In the genomic region with DNA sequence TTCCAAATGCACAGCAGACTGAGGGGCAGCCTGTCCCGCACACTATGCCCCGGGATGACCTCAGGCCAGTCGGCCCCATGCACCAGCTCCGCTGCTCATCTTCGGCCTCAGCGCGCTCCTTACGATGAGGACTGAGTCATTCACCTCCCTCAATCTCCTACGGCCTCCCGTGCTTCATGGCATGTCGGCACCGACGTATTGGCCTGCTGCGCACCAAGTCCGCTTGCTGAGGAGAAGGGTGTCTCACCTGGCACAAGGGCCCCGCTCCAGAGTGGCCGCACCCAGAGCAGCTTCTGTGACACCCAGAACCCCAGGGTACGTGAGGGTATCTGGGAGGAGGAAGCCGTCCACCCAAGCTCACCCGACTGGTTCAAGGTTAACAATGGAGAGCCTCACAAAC, we compare ENCODE assay signal across 21 cellular contexts.
"Had no signal": no experiment of that assay in that cellular context is flagged by ENCODE, and none has a peak within 500 bp of the region (broad histone marks: within the 10 kb centered on the region; RNA-seq: fewer than 3 reads in every experiment).

No MANE protein-coding gene starts in this region.

- ATAC-seq: activated CD8-positive, alpha-beta memory T cell treated with anti-CD3 and anti-CD28 coated beads, Interleukin-2, amount 10 ng/mL, durations not matched to agents 7 days and 5 days; activated T-cell treated with anti-CD3 and anti-CD28 coated beads, Interleukin-2, amount 50 U/mL, for 4 hours had no signal

- H3K27ac ChIP-seq: brain microvascular endothelial cell, PC-9 had no signal

- H3K27me3 ChIP-seq: brain microvascular endothelial cell had no signal

- H3K27me3 Mint-ChIP-seq: activated CD8-positive, alpha-beta memory T cell treated with anti-CD3 and anti-CD28 coated beads, Interleukin-2, amount 10 ng/mL, durations not matched to agents 7 days and 5 days; activated naive CD8-positive, alpha-beta T cell treated with anti-CD3 and anti-CD28 coated beads for 36 hours had no signal

- FAIRE-seq: TTC549 had no signal

- H3K4me2 ChIP-seq: PC-9 had no signal

- H3K9me3 Mint-ChIP-seq: activated naive CD8-positive, alpha-beta T cell treated with anti-CD3 and anti-CD28 coated beads for 36 hours; activated T-cell treated with anti-CD3 and anti-CD28 coated beads, Interleukin-2, amount 50 U/mL, for 4 hours had no signal

- H3K4me1 Mint-ChIP-seq: activated CD8-positive, alpha-beta memory T cell treated with anti-CD3 and anti-CD28 coated beads, Interleukin-2, amount 10 ng/mL, durations not matched to agents 7 days and 5 days; activated naive CD8-positive, alpha-beta T cell treated with anti-CD3 and anti-CD28 coated beads for 36 hours had no signal

- DNase-seq: activated CD4-positive, alpha-beta T cell treated with anti-CD3 and anti-CD28 coated beads for 48 hours; activated CD4-positive, alpha-beta T cell treated with anti-CD3 and anti-CD28 coated beads, Interleukin-2, amount 50 U/mL, for 4 hours; activated CD8-positive, alpha-beta memory T cell treated with anti-CD3 and anti-CD28 coated beads, Interleukin-2, amount 10 ng/mL, durations not matched to agents 7 days and 5 days; activated effector memory CD4-positive, alpha-beta T cell treated with anti-CD3 and anti-CD28 coated beads, Interleukin-2, amount 50 U/mL, for 16 hours; activated naive CD4-positive, alpha-beta T cell treated with Interleukin-2 at 50 U/mL for 16 hours; activated naive CD8-positive, alpha-beta T cell treated with anti-CD3 and anti-CD28 coated beads for 36 hours; activated T-cell treated with anti-CD3 and anti-CD28 coated beads, Interleukin-2, amount 50 U/mL, for 4 hours; brain microvascular endothelial cell; Kasumi-1; KBM-7; NCI-H1048; NCI-H146; NCI-H187 treated with DMSO at 0.1 percent for 48 hours; NCI-H2081 treated with DMSO at 0.1 percent for 48 hours; NCI-H446; NCI-H524; PC-9; SIG-M5; T-helper 2 cell; T1000 had no signal

- H3K4me3 ChIP-seq: PC-9 had no signal

- H2AFZ ChIP-seq: PC-9 had no signal

- H3K27ac Mint-ChIP-seq: activated CD8-positive, alpha-beta memory T cell treated with anti-CD3 and anti-CD28 coated beads, Interleukin-2, amount 10 ng/mL, durations not matched to agents 7 days and 5 days; activated naive CD8-positive, alpha-beta T cell treated with anti-CD3 and anti-CD28 coated beads for 36 hours had no signal

- H3K4me3 Mint-ChIP-seq: activated CD8-positive, alpha-beta memory T cell treated with anti-CD3 and anti-CD28 coated beads, Interleukin-2, amount 10 ng/mL, durations not matched to agents 7 days and 5 days; activated naive CD8-positive, alpha-beta T cell treated with anti-CD3 and anti-CD28 coated beads for 36 hours; activated T-cell treated with anti-CD3 and anti-CD28 coated beads, Interleukin-2, amount 50 U/mL, for 4 hours had no signal
